In genomic region chr6:2857185-2857579, GRCh38 we compare ENCODE assay signal across 9 cellular contexts. TPM values are rescaled to one million over a fixed set of nuclear protein-coding genes. Genes with fewer than 3 reads are reported as not detected.
DNase-seq lines count a peak whose midpoint lies in the region; TF ChIP-seq lines count a peak whose summit lies in the region.
"Had no signal": no experiment of that assay in that cellular context is flagged by ENCODE, and none has a peak within 500 bp of the region (broad histone marks: within the 10 kb centered on the region; RNA-seq: fewer than 3 reads in every experiment).

No MANE protein-coding gene starts in this region.

- no peak for TF ChIP-seq CTCF in OCI-LY3 (IDR thresholded peaks at IDR 0.05; ENCODE audit: low read depth, low read length)
- TF ChIP-seq CTCF in testis (IDR thresholded peaks at IDR 0.05) = no peak

- H3K27me3 ChIP-seq in CD4-positive, alpha-beta memory T cell (ENCODE audit: insufficient read depth, low read length) = no peaks in the 10 kb centered on the region
- H3K27me3 ChIP-seq in OCI-LY3 (ENCODE audit: low read depth, low read length) (no peaks in the 10 kb centered on the region), neuronal stem cell (ENCODE audit: control insufficient read depth in 3 of 3, insufficient read depth in 3 of 3, low read depth in 1 of 3, low read length in 3 of 3) (no peaks in the 10 kb centered on the region), testis (no peaks in the 10 kb centered on the region)
- H3K27me3 ChIP-seq in effector memory CD4-positive, alpha-beta T cell (replicated peaks; ENCODE audit: control insufficient read depth, insufficient read depth, low read length, poor library complexity, severe bottlenecking) = no peaks in the 10 kb centered on the region

- no peaks in the 10 kb centered on the region for H3K79me2 ChIP-seq in OCI-LY3 (ENCODE audit: low read length)

- no peak overlapping the region for H3K14ac ChIP-seq in neuronal stem cell (ENCODE audit: low read length)

- CTCF ChIA-PET in CD4-positive, alpha-beta memory T cell (lab: Charles Lee; ENCODE audit: partially characterized antibody) = interaction anchor here (1.1 to 6.6 kb wide), 7 partner anchors 9 to 132 kb away, joined by 3 to 68 read pairs (median 5); partner anchors contain the start of gene SERPINB1

- H3K79me1 ChIP-seq in neuronal stem cell (ENCODE audit: low read depth, low read length) = no peaks in the 10 kb centered on the region

- peaks cover 63 to 96% (median 82%) of the 10 kb centered on the region in 4 donors for H3K4me1 Mint-ChIP-seq in CD4-positive, alpha-beta memory T cell

- peaks cover 87% of the 10 kb centered on the region for H3K4me1 ChIP-seq in CD4-positive, alpha-beta memory T cell (ENCODE audit: insufficient read depth, low read length)
- H3K4me1 ChIP-seq in OCI-LY3 (ENCODE audit: low read length) (peaks cover 84% of the 10 kb centered on the region), neuronal stem cell (ENCODE audit: control insufficient read depth in 2 of 2, insufficient read depth in 1 of 2, low read depth in 1 of 2, low read length in 2 of 2) (peaks cover 21 to 29% of the 10 kb centered on the region in 2 donors), testis (peaks cover 37% of the 10 kb centered on the region)
- peaks cover 70% of the 10 kb centered on the region for H3K4me1 ChIP-seq in effector memory CD4-positive, alpha-beta T cell (ENCODE audit: control insufficient read depth, insufficient read depth, low read length, poor library complexity, severe bottlenecking)

- no peak overlapping the region for H3K4ac ChIP-seq in neuronal stem cell (ENCODE audit: low read length)

- no peaks in the 10 kb centered on the region for H3K27me3 Mint-ChIP-seq in CD4-positive, alpha-beta memory T cell

- peak overlapping the region; percentile 92 for H3K27ac ChIP-seq in CD4-positive, alpha-beta memory T cell (ENCODE audit: low read depth, low read length)
- peak overlapping the region; percentile 100 for H3K27ac ChIP-seq in OCI-LY3 (ENCODE audit: low read length)
- H3K27ac ChIP-seq in effector memory CD4-positive, alpha-beta T cell (ENCODE audit: insufficient read depth, low read length, poor library complexity, severe bottlenecking) = peak overlapping the region; percentile 95
- H3K27ac ChIP-seq in neuronal stem cell (replicated peaks; ENCODE audit: low read length) = no peak overlapping the region
- H3K27ac ChIP-seq in testis = peak overlapping the region in 1 of 2 donors; percentile 72

- H2AFZ ChIP-seq in OCI-LY3 (ENCODE audit: low read depth, low read length) = no peak overlapping the region
- H2AFZ ChIP-seq in neuronal stem cell (ENCODE audit: low read length) = peak overlapping the region; percentile 70

- no peak overlapping the region for H2AK5ac ChIP-seq in neuronal stem cell (ENCODE audit: low read depth, low read length)

- POLR2A ChIA-PET in CD4-positive, alpha-beta memory T cell (lab: Charles Lee; ENCODE audit: partially characterized antibody) = interaction anchor here (1.4 to 5.5 kb wide), 8 partner anchors 10 to 133 kb away, joined by 6 to 91 read pairs (median 38); partner anchors contain the start of genes SERPINB1 and SERPINB9

- H2BK12ac ChIP-seq in neuronal stem cell (ENCODE audit: low read length) = no peak overlapping the region

- no peak overlapping the region for H2BK120ac ChIP-seq in neuronal stem cell (ENCODE audit: low read depth, low read length)

- no peak overlapping the region for H2BK5ac ChIP-seq in neuronal stem cell (ENCODE audit: low read length)

- peaks cover 0 to 6% of the 10 kb centered on the region in 2 donors for H3K36me3 Mint-ChIP-seq in CD4-positive, alpha-beta memory T cell

- no peaks in the 10 kb centered on the region for H4K20me1 ChIP-seq in OCI-LY3 (ENCODE audit: insufficient read depth, low read length)

- intact Hi-C loops in CD4-positive, alpha-beta memory T cell (cut with micrococcal nuclease) = loop anchor here (1.0 kb wide), 1 partner anchor 8 kb away; no protein-coding TSS in a partner anchor
- intact Hi-C loops in testis (cut with DNase I; ENCODE audit: low total_unique reads) = no loop called here

- no peaks in the 10 kb centered on the region for H3K36me3 ChIP-seq in CD4-positive, alpha-beta memory T cell (ENCODE audit: insufficient read depth, low read length)
- H3K36me3 ChIP-seq in OCI-LY3 (replicated peaks; ENCODE audit: low read depth, low read length) (no peaks in the 10 kb centered on the region), neuronal stem cell (replicated peaks in 1 of 2; ENCODE audit: control insufficient read depth in 2 of 2, insufficient read depth in 2 of 2, low read length in 2 of 2) (no peaks in the 10 kb centered on the region), testis (ENCODE audit: low read depth, missing control alignments) (no peaks in the 10 kb centered on the region)
- no peaks in the 10 kb centered on the region for H3K36me3 ChIP-seq in effector memory CD4-positive, alpha-beta T cell (ENCODE audit: control insufficient read depth, insufficient read depth, low read length)

- no peaks in the 10 kb centered on the region for H3K9me3 ChIP-seq in CD4-positive, alpha-beta memory T cell (ENCODE audit: control insufficient read depth in 1 of 2, low read length in 2 of 2)
- H3K9me3 ChIP-seq in OCI-LY3 (ENCODE audit: insufficient read depth, low read length) = peaks cover 3% of the 10 kb centered on the region; the same call in 1 of the 2 replicates
- H3K9me3 ChIP-seq in effector memory CD4-positive, alpha-beta T cell (ENCODE audit: control insufficient read depth, low read length) = no peaks in the 10 kb centered on the region
- no peaks in the 10 kb centered on the region for H3K9me3 ChIP-seq in neuronal stem cell (replicated peaks in 1 of 2; ENCODE audit: control insufficient read depth in 2 of 2, insufficient read depth in 1 of 2, low read depth in 1 of 2, low read length in 2 of 2)
- H3K9me3 ChIP-seq in testis = no peaks in the 10 kb centered on the region

- peak overlapping the region; percentile 12 for H2BK15ac ChIP-seq in neuronal stem cell (ENCODE audit: low read length)

- H3K4me2 ChIP-seq in OCI-LY3 (ENCODE audit: low read length) (peak overlapping the region; percentile 95), neuronal stem cell (ENCODE audit: insufficient read depth, low read length, poor library complexity, severe bottlenecking) (no peak overlapping the region)

- no peaks in the 10 kb centered on the region for H3K9me3 Mint-ChIP-seq in CD4-positive, alpha-beta memory T cell

- peak overlapping the region; percentile 95 to 100 (median 100) for H3K27ac Mint-ChIP-seq in CD4-positive, alpha-beta memory T cell

- no peak for DNase-seq in CD4-positive, alpha-beta memory T cell
- no peak for DNase-seq in effector memory CD4-positive, alpha-beta T cell
- DNase-seq in neuronal stem cell (ENCODE audit: low spot score) = no peak
- no peak for DNase-seq in MV-4-11 (lab: John Stamatoyannopoulos, UW)
- DNase-seq in NCI-H345 treated with DMSO at 0.1 percent for 48 hours (lab: John Stamatoyannopoulos, UW; ENCODE audit: unreplicated experiment) = no peak
- no peak for DNase-seq in testis
- no peak for DNase-seq in HUDEP-2 (lab: John Stamatoyannopoulos, UW; ENCODE audit: unreplicated experiment in 76 of 76)
- DNase-seq: NCI-H187 treated with DMSO at 0.1 percent for 48 hours had no signal

- TF ChIP-seq POLR2A in testis (IDR thresholded peaks at IDR 0.05) = no peak

- peak overlapping the region in 1 of 2 donors; percentile 51 for H3K4me3 ChIP-seq in CD4-positive, alpha-beta memory T cell (ENCODE audit: low read length in 2 of 2)
- H3K4me3 ChIP-seq in OCI-LY3 (ENCODE audit: low read length) (peak overlapping the region; percentile 78), neuronal stem cell (ENCODE audit: low read length in 2 of 2) (no peak overlapping the region), testis (no peak overlapping the region)
- peak overlapping the region; percentile 16 for H3K4me3 ChIP-seq in effector memory CD4-positive, alpha-beta T cell (ENCODE audit: insufficient read depth, low read depth, low read length, poor library complexity, severe bottlenecking)

- peak overlapping the region; percentile 44 for H3K18ac ChIP-seq in neuronal stem cell (ENCODE audit: low read length)

- H4K91ac ChIP-seq in neuronal stem cell (ENCODE audit: low read depth, low read length, poor library complexity) = no peak overlapping the region

- WGBS in neuronal stem cell (ENCODE audit: extremely low coverage in 2 of 2, insufficient read length in 2 of 2, insufficient replicate concordance in 1 of 2), 2 donors = no CpG with 5 or more reads among the region's 7 CpGs
- WGBS in testis, 2 donors = 91% methylated on average over 7 of the region's 7 CpGs

- peak overlapping the region; percentile 80 to 95 (median 86) for H3K4me3 Mint-ChIP-seq in CD4-positive, alpha-beta memory T cell

- H3K9ac ChIP-seq in OCI-LY3 (ENCODE audit: low read length) (peak overlapping the region; percentile 98), neuronal stem cell (ENCODE audit: low read depth, low read length, poor library complexity) (no peak overlapping the region)

- no peak overlapping the region for H3K23ac ChIP-seq in neuronal stem cell (ENCODE audit: low read depth, low read length, poor library complexity)

- no peak overlapping the region for H4K8ac ChIP-seq in neuronal stem cell (ENCODE audit: low read depth, low read length)

RNA-seq across cellular contexts. Expression of gene SERPINB1, which starts 15.5 kb away (rescaled TPM):
- 10 to 100 TPM; 56.7 to 58.0 TPM for total RNA-seq in CD4-positive, alpha-beta memory T cell
- polyA plus RNA-seq in CD4-positive, alpha-beta memory T cell = 100 to 1,000 TPM; 126 to 159 TPM
- polyA plus RNA-seq in neuronal stem cell (2013, experiment 1 of 2) = 13.3 TPM
- polyA plus RNA-seq in neuronal stem cell (2013, experiment 2 of 2) = 14.7 TPM
- total RNA-seq in testis = 10 to 100 TPM; 15.0 to 19.6 TPM
- polyA plus RNA-seq in testis (ENCODE audit: insufficient read depth, low read depth, low replicate concordance) = 19.4 TPM

RNA-seq across cellular contexts. Expression of gene SERPINB9, which starts 45.9 kb away (rescaled TPM):
- 10 to 100 TPM; 83.2 to 88.5 TPM for total RNA-seq in CD4-positive, alpha-beta memory T cell
- polyA plus RNA-seq in CD4-positive, alpha-beta memory T cell = 10 to 100 TPM; 20.4 to 41.0 TPM
- 0.96 TPM for polyA plus RNA-seq in neuronal stem cell (2013, experiment 1 of 2)
- 1.1 TPM for polyA plus RNA-seq in neuronal stem cell (2013, experiment 2 of 2)
- 10 to 100 TPM; 33.9 to 60.0 TPM for total RNA-seq in testis
- 19.1 TPM for polyA plus RNA-seq in testis (ENCODE audit: insufficient read depth, low read depth, low replicate concordance)

Comparison
In these comparisons a context has a peak if more than half of its experiments do, and no peak if none do; other contexts are left out.
1. H3K4me3 ChIP-seq: peak in OCI-LY3 (single experiment) and effector memory CD4-positive, alpha-beta T cell (single experiment); none in neuronal stem cell (0 of 2) and testis (0 of 2).